ENCODE assay signal across 8 cellular contexts in genomic region chr1:226125097-226125630, GRCh38.
DNase-seq lines count a peak whose midpoint lies in the region; ATAC-seq and TF ChIP-seq lines count a peak whose summit lies in the region.

No MANE protein-coding gene starts in this region.

- no peaks in the 10 kb centered on the region for H3K9me3 ChIP-seq in CD8-positive, alpha-beta T cell (ENCODE audit: low read length)
- no peaks in the 10 kb centered on the region for H3K9me3 ChIP-seq in psoas muscle

- H3K4me1 Mint-ChIP-seq in CD8-positive, alpha-beta T cell (ENCODE audit: low read depth), result peaks cover 26% of the 10 kb centered on the region
- peaks cover 34 to 53% (median 37%) of the 10 kb centered on the region in 3 donors for H3K4me1 Mint-ChIP-seq in T-cell
- H3K4me1 Mint-ChIP-seq in activated naive CD8-positive, alpha-beta T cell treated with anti-CD3 and anti-CD28 coated beads for 36 hours, result peaks cover 22% of the 10 kb centered on the region

- no peak overlapping the region for H3K27ac ChIP-seq in CD8-positive, alpha-beta T cell (ENCODE audit: low read depth, low read length)
- H3K27ac ChIP-seq in psoas muscle, result no peak overlapping the region

- H3K27ac Mint-ChIP-seq in CD8-positive, alpha-beta T cell, result no peak overlapping the region
- peak overlapping the region; percentile 68 to 84 for H3K27ac Mint-ChIP-seq in T-cell
- no peak overlapping the region for H3K27ac Mint-ChIP-seq in activated naive CD8-positive, alpha-beta T cell treated with anti-CD3 and anti-CD28 coated beads for 36 hours

- peak; percentile 19 for ATAC-seq in CD8-positive, alpha-beta T cell
- peak; percentile 23 for ATAC-seq in GM21723 (IDR thresholded peaks at IDR 0.05; ENCODE audit: unreplicated experiment)
- peak in 2 of 4 experiments; percentile 20 to 25 for ATAC-seq in T-cell (replicated peaks in 1 of 4)
- ATAC-seq in psoas muscle, result peak; percentile 55 to 77 (median 66)
- no peak for ATAC-seq in HG02870 (IDR thresholded peaks at IDR 0.05; ENCODE audit: unreplicated experiment)

- no peaks in the 10 kb centered on the region for H3K36me3 Mint-ChIP-seq in CD8-positive, alpha-beta T cell
- H3K36me3 Mint-ChIP-seq in T-cell, result no peaks in the 10 kb centered on the region
- no peaks in the 10 kb centered on the region for H3K36me3 Mint-ChIP-seq in activated naive CD8-positive, alpha-beta T cell treated with anti-CD3 and anti-CD28 coated beads for 36 hours

- H3K4me1 ChIP-seq in CD8-positive, alpha-beta T cell (ENCODE audit: insufficient read depth, low read length), result peaks cover 23% of the 10 kb centered on the region
- H3K4me1 ChIP-seq in psoas muscle, result no peaks in the 10 kb centered on the region

- H3K36me3 ChIP-seq in CD8-positive, alpha-beta T cell (ENCODE audit: insufficient read depth, low read length), result no peaks in the 10 kb centered on the region
- no peaks in the 10 kb centered on the region for H3K36me3 ChIP-seq in psoas muscle (ENCODE audit: insufficient read depth in 1 of 2, low read depth in 1 of 2)

- TF ChIP-seq CTCF in CD8-positive, alpha-beta T cell (IDR thresholded peaks at IDR 0.05), result peak; percentile 83
- TF ChIP-seq CTCF in psoas muscle (IDR thresholded peaks at IDR 0.05), result peak; percentile 94

- CTCF ChIA-PET in CD8-positive, alpha-beta T cell (lab: Charles Lee), result interaction anchor here (0.6 to 6.3 kb wide), 59 partner anchors 8 to 650 kb away, joined by 3 to 190 read pairs (median 5); partner anchors contain the start of genes ACBD3, H3-3A, LIN9 and PARP1
- CTCF ChIA-PET in T-cell (lab: Charles Lee), result interaction anchor here (0.5 to 2.4 kb wide), 25 partner anchors 14 to 319 kb away, joined by 3 to 25 read pairs (median 4); no protein-coding TSS in a partner anchor

- POLR2A ChIA-PET in CD8-positive, alpha-beta T cell (lab: Charles Lee), result interaction anchor here (0.8 to 1.8 kb wide), 4 partner anchors 58 to 126 kb away, joined by 3 to 9 read pairs (median 4); partner anchors contain the start of genes H3-3A and SDE2
- POLR2A ChIA-PET in T-cell (lab: Charles Lee), result no interaction called here

- peak; percentile 79 to 94 (median 85) for DNase-seq in CD8-positive, alpha-beta T cell
- DNase-seq in NCI-H1436 (lab: John Stamatoyannopoulos, UW) (peak; percentile 90), T-cell (peak; percentile 62 to 91 (median 82)), cardiac septum (ENCODE audit: low spot score) (peak; percentile 91), psoas muscle (peak; percentile 82 to 89)
- peak; percentile 85 for DNase-seq in activated naive CD8-positive, alpha-beta T cell treated with anti-CD3 and anti-CD28 coated beads for 36 hours

- no peak overlapping the region for H3K4me3 ChIP-seq in CD8-positive, alpha-beta T cell (ENCODE audit: low read depth, low read length)
- no peak overlapping the region for H3K4me3 ChIP-seq in psoas muscle

- intact Hi-C loops in CD8-positive, alpha-beta T cell (cut with DNase I, micrococcal nuclease), result loop anchor here (1.0 to 10.0 kb wide), 3 partner anchors 72 to 280 kb away; partner anchors contain the start of gene PARP1 (in 1 of the 2)
- intact Hi-C loops in cardiac septum (cut with DNase I) (loop anchor here (2.0 to 5.0 kb wide), 2 partner anchors 74 to 207 kb away; no protein-coding TSS in a partner anchor), psoas muscle (cut with DNase I) (loop anchor here in 1 of 2 donors (1.0 kb wide), 1 partner anchor 72 kb away; no protein-coding TSS in a partner anchor)

- H3K27me3 Mint-ChIP-seq in CD8-positive, alpha-beta T cell (ENCODE audit: low read depth), result no peaks in the 10 kb centered on the region
- no peaks in the 10 kb centered on the region for H3K27me3 Mint-ChIP-seq in T-cell
- H3K27me3 Mint-ChIP-seq in activated naive CD8-positive, alpha-beta T cell treated with anti-CD3 and anti-CD28 coated beads for 36 hours, result peaks cover 5% of the 10 kb centered on the region

- H3K4me3 Mint-ChIP-seq in CD8-positive, alpha-beta T cell, result no peak overlapping the region
- H3K4me3 Mint-ChIP-seq in T-cell, result no peak overlapping the region
- H3K4me3 Mint-ChIP-seq in activated naive CD8-positive, alpha-beta T cell treated with anti-CD3 and anti-CD28 coated beads for 36 hours, result no peak overlapping the region

- 4 to 7% (median 5%) methylated on average over 12 of the region's 12 CpGs for WGBS in psoas muscle, 3 donors

- H3K27me3 ChIP-seq in CD8-positive, alpha-beta T cell (ENCODE audit: insufficient read depth, low read length), result no peaks in the 10 kb centered on the region
- peaks cover 0 to 7% (median 0%) of the 10 kb centered on the region in 3 donors for H3K27me3 ChIP-seq in psoas muscle (ENCODE audit: insufficient read depth in 3 of 3, low read length in 2 of 3)

- H3K9me3 Mint-ChIP-seq in CD8-positive, alpha-beta T cell, result no peaks in the 10 kb centered on the region
- no peaks in the 10 kb centered on the region for H3K9me3 Mint-ChIP-seq in T-cell
- H3K9me3 Mint-ChIP-seq in activated naive CD8-positive, alpha-beta T cell treated with anti-CD3 and anti-CD28 coated beads for 36 hours, result no peaks in the 10 kb centered on the region

Comparison
In these comparisons a context has a peak if more than half of its experiments do, and no peak if none do; other contexts are left out.
1. H3K27ac Mint-ChIP-seq: peak in T-cell (2 of 2); none in CD8-positive, alpha-beta T cell (single experiment) and activated naive CD8-positive, alpha-beta T cell treated with anti-CD3 and anti-CD28 coated beads for 36 hours (single experiment).
2. Peak in every context shown above with its lines, with median percentiles within 50 percentile points of each other: DNase-seq.